10 cellular contexts compared by ENCODE assay signal in genomic region chr17:10603889-10604288, GRCh38. TPM values are rescaled to one million over a fixed set of nuclear protein-coding genes. Genes with fewer than 3 reads are reported as not detected.
"Had no signal": no experiment of that assay in that cellular context is flagged by ENCODE, and none has a peak within 500 bp of the region (broad histone marks: within the 10 kb centered on the region; RNA-seq: fewer than 3 reads in every experiment).

No MANE protein-coding gene starts in this region.

- H3K9ac ChIP-seq: GM23248 had no signal

- H2AFZ ChIP-seq: GM23248, GM23338 had no signal

- H3K27ac ChIP-seq: GM23248 had no signal

- H3K4me3 ChIP-seq: GM23248, GM23338, HAP-1 had no signal

- H3K9me3 ChIP-seq: HAP-1 had no signal

- H3K4me2 ChIP-seq: GM23338 had no signal

- H3K36me3 ChIP-seq: HAP-1 had no signal

- ATAC-seq: GM23338, HCT116 had no signal

- H3K4me1 ChIP-seq: HAP-1 had no signal

- DNase-seq: GM23248, GOT3, H7, H9, HCEC 1CT, HFFc6 had no signal

RNA-seq across cellular contexts. Expression of gene MYH3, which starts 53.2 kb away (rescaled TPM):
- total RNA-seq: H4 had no signal

RNA-seq across cellular contexts. Expression of gene MYH2, which starts 54.4 kb away (rescaled TPM):
- total RNA-seq: H4 had no signal
